Comparison of ENCODE assay signal across 8 cellular contexts in the genomic region with DNA sequence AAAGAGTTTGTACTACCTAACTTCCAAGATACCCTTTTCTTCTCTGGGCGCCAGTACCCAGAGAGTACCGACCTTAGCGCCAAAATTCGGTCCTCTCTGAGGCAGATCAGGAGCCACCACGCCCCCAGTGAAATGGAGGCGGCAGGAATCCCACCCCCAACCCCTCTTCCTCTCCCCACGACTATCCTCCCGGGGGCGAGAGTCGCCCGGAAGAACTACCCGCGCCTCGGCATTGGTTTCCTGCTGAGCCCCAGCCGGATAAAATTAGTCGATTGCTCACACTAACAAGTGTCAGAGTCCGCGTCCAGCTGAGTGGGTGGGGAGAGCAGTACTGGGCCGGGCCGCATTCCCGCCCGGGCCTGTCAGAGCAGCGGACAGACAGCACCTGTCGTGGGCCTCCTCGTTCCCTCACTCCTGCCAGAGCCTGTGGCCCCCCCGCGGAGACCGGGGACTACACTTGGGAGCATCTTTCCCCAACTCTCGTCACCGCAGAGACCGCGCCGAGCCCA.
DNase-seq lines count a peak whose midpoint lies in the region; ATAC-seq and TF ChIP-seq lines count a peak whose summit lies in the region.

No MANE protein-coding gene starts in this region.

- TF ChIP-seq CTCF in AG10803 (conservative IDR thresholded peaks at IDR 0.05; ENCODE audit: low read length), result no peak

- DNase-seq in AG10803 (ENCODE audit: low read depth) (peak; percentile 59), medulla oblongata (ENCODE audit: extremely low spot score) (peak; percentile 43), H4 (ENCODE audit: low spot score) (no peak)
- no peak for DNase-seq in Jurkat, Clone E6-1 (ENCODE audit: low read depth, low spot score)
- DNase-seq in activated CD4-positive, alpha-beta T cell treated with anti-CD3 and anti-CD28 coated beads, Interleukin-2, amount 50 U/mL, for 1 hour, result peak; percentile 1
- DNase-seq in effector CD8-positive, alpha-beta T cell (lab: John Stamatoyannopoulos, UW), result peak; percentile 3
- DNase-seq in stimulated activated naive CD4-positive, alpha-beta T cell treated with Interleukin-2 at 50 U/mL for 16 hours (lab: John Stamatoyannopoulos, UW), result peak; percentile 9

- peak overlapping the region; percentile 57 for H3K4me3 ChIP-seq in AG10803 (ENCODE audit: low read length)
- peak overlapping the region; percentile 45 for H3K4me3 ChIP-seq in Jurkat, Clone E6-1 (ENCODE audit: low read length)

- peak; percentile 34 for ATAC-seq in GM18909 (IDR thresholded peaks at IDR 0.05; ENCODE audit: poor library complexity, unreplicated experiment)

Comparison
In these comparisons a context has a peak if more than half of its experiments do, and no peak if none do; other contexts are left out.
1. DNase-seq: peak in AG10803 (single experiment), activated CD4-positive, alpha-beta T cell treated with anti-CD3 and anti-CD28 coated beads, Interleukin-2, amount 50 U/mL, for 1 hour (single experiment), effector CD8-positive, alpha-beta T cell (single experiment), medulla oblongata (single experiment) and stimulated activated naive CD4-positive, alpha-beta T cell treated with Interleukin-2 at 50 U/mL for 16 hours (single experiment); none in Jurkat, Clone E6-1 (single experiment) and H4 (single experiment).